Comparison of ENCODE assay signal across 2 cellular contexts in genomic region chr9:137231313-137232039, GRCh38.
TF ChIP-seq lines count a peak whose summit lies in the region.

No MANE protein-coding gene starts in this region.

TF ChIP-seq in Ishikawa, 13 proteins besides CTCF, POLR2A, EP300 and RAD21:
- TF ChIP-seq REST (IDR thresholded peaks at IDR 0.05; ENCODE audit: low read depth), result no peak
- TF ChIP-seq CEBPB (IDR thresholded peaks at IDR 0.05), result no peak
- TF ChIP-seq ZBTB7A (IDR thresholded peaks at IDR 0.05; ENCODE audit: low read depth), result 0 out of 2 replicates have a peak, but pooled peaks have one; percentile 14

TF ChIP-seq in H1, 55 proteins besides CTCF, POLR2A, EP300 and RAD21:
- TF ChIP-seq KDM4A (IDR thresholded peaks at IDR 0.05; ENCODE audit: low read depth, low read length, severe bottlenecking) (no peak), KDM5A (IDR thresholded peaks at IDR 0.05; ENCODE audit: low read length) (no peak), EGR1 (IDR thresholded peaks at IDR 0.05; ENCODE audit: borderline replicate concordance, low read depth, low read length) (no peak)
